ENCODE assay signal across 7 cellular contexts in the genomic region with DNA sequence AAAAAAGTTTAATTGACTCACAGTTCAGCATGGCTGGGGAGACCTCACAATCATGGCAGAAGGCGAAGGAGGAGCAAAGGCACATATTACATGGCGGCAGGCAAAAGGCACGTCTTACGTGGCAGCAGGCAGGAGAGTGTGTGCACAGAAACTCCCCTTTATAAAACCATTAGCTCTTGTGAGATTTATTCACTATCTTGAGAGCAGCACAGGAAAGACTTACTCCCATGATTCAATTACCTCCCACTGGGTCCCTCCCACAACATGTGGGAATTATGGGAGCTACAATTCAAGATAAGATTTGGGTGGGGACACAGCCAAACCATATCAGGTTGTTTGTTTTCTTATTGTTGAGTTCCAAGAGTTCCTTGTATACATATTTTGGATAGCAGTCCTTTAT. TPM values are rescaled to one million over a fixed set of nuclear protein-coding genes. Genes with fewer than 3 reads are reported as not detected.
DNase-seq lines count a peak whose midpoint lies in the region; FAIRE-seq and TF ChIP-seq lines count a peak whose summit lies in the region.
"Not testable (repeated sequence)": the region's sequence is repeated elsewhere in the genome, so short reads cannot be mapped to it uniquely, and the experiment has no call there.

No MANE protein-coding gene starts in this region.

- not testable (repeated sequence) for TF ChIP-seq CTCF in OCI-LY1 (IDR thresholded peaks at IDR 0.05; ENCODE audit: low read length); astrocyte (IDR thresholded peaks at IDR 0.05; ENCODE audit: insufficient read depth, low read depth, low read length); coronary artery (IDR thresholded peaks at IDR 0.05)

- peaks cover 19% of the 10 kb centered on the region; the same call in 1 of the 2 replicates for H3K36me3 ChIP-seq in ACC112 (ENCODE audit: insufficient read depth, low read length)
- H3K36me3 ChIP-seq in GM23248 (ENCODE audit: low read depth); OCI-LY1 (ENCODE audit: insufficient read depth, low read length); astrocyte (ENCODE audit: insufficient read depth, low read length); mesenchymal stem cell (ENCODE audit: control insufficient read depth in 1 of 2, insufficient read depth in 2 of 2, low read depth in 1 of 2, low read length in 2 of 2); trophoblast cell (ENCODE audit: control insufficient read depth in 1 of 2, insufficient read depth in 2 of 2, low read length in 2 of 2): not testable (repeated sequence)

- H3K27me3 ChIP-seq in ACC112 (ENCODE audit: insufficient read depth, low read length); GM23248 (replicated peaks; ENCODE audit: insufficient read depth); OCI-LY1 (ENCODE audit: insufficient read depth, low read length); astrocyte (ENCODE audit: insufficient read depth, low read length); mesenchymal stem cell (ENCODE audit: control insufficient read depth in 1 of 2, insufficient read depth in 1 of 2, low read length in 2 of 2); trophoblast cell (ENCODE audit: insufficient read depth, low read length): not testable (repeated sequence)

- H2AFZ ChIP-seq in ACC112 (ENCODE audit: low read length, unreplicated experiment); GM23248; OCI-LY1 (ENCODE audit: low read length); astrocyte (ENCODE audit: low read depth, low read length); mesenchymal stem cell (ENCODE audit: low read depth, low read length); trophoblast cell (ENCODE audit: insufficient read depth, low read length, poor library complexity): not testable (repeated sequence)

- H3K36me3 Mint-ChIP-seq in astrocyte (ENCODE audit: low read depth, unreplicated experiment), result peaks cover 17% of the 10 kb centered on the region

- peaks cover 13% of the 10 kb centered on the region for H3K9me3 Mint-ChIP-seq in astrocyte (ENCODE audit: unreplicated experiment)

- peaks cover 26% of the 10 kb centered on the region for H3F3A ChIP-seq in GM23248 (ENCODE audit: insufficient read depth)
- H3F3A ChIP-seq in OCI-LY1 (ENCODE audit: insufficient read depth, low read length), result not testable (repeated sequence)

- peak overlapping the region in 1 of 2 experiments; percentile 26 for H3K4ac ChIP-seq in mesenchymal stem cell (ENCODE audit: low read depth in 1 of 2, low read length in 2 of 2)
- peak overlapping the region; percentile 93 for H3K4ac ChIP-seq in trophoblast cell (ENCODE audit: low read depth, low read length)

- peaks cover 35% of the 10 kb centered on the region for H3K4me1 Mint-ChIP-seq in astrocyte (ENCODE audit: low read depth, unreplicated experiment)

- H4K20me1 ChIP-seq in GM23248 (ENCODE audit: insufficient read depth); OCI-LY1 (ENCODE audit: insufficient read depth, low read length); astrocyte (ENCODE audit: insufficient read depth, low read length): not testable (repeated sequence)

- H3K4me3 ChIP-seq in ACC112 (ENCODE audit: low read depth, low read length); GM23248; OCI-LY1 (ENCODE audit: low read depth, low read length, poor library complexity, severe bottlenecking); astrocyte (ENCODE audit: insufficient read depth, low read depth, low read length); coronary artery; mesenchymal stem cell (ENCODE audit: insufficient read depth in 1 of 2, low read depth in 1 of 2, low read length in 2 of 2); trophoblast cell (ENCODE audit: low read depth, low read length): not testable (repeated sequence)

- peak; percentile 62 for FAIRE-seq in astrocyte (lab: Jason Lieb, UNC)

- not testable (repeated sequence) for H2BK15ac ChIP-seq in mesenchymal stem cell (ENCODE audit: low read depth, poor library complexity, severe bottlenecking)

- peaks cover 13% of the 10 kb centered on the region for H3K79me1 ChIP-seq in mesenchymal stem cell (replicated peaks; ENCODE audit: low read length, poor library complexity, severe bottlenecking)
- H3K79me1 ChIP-seq in trophoblast cell (ENCODE audit: low read length), result peaks cover 23% of the 10 kb centered on the region

- H3K4me1 ChIP-seq in ACC112 (ENCODE audit: control insufficient read depth, insufficient read depth, low read length, unreplicated experiment) (peaks cover 11% of the 10 kb centered on the region), OCI-LY1 (ENCODE audit: insufficient read depth, low read length, severe bottlenecking) (peaks cover 30% of the 10 kb centered on the region), astrocyte (ENCODE audit: insufficient read depth, low read length) (peaks cover 11% of the 10 kb centered on the region)
- not testable (repeated sequence) for H3K4me1 ChIP-seq in GM23248 (ENCODE audit: insufficient read depth); mesenchymal stem cell (ENCODE audit: control insufficient read depth, insufficient read depth, low read depth, low read length); trophoblast cell (ENCODE audit: control insufficient read depth in 1 of 2, insufficient read depth in 2 of 2, low read length in 2 of 2)

- peak overlapping the region; percentile 16; the same call in 1 of the 2 replicates for H3K27ac ChIP-seq in ACC112 (ENCODE audit: low read depth, low read length)
- H3K27ac ChIP-seq in GM23248, result peak overlapping the region; percentile 58
- peak overlapping the region; percentile 48 for H3K27ac ChIP-seq in OCI-LY1 (ENCODE audit: low read depth, low read length, poor library complexity, severe bottlenecking)
- peak overlapping the region; percentile 13 for H3K27ac ChIP-seq in astrocyte (ENCODE audit: low read depth, low read length)
- H3K27ac ChIP-seq in coronary artery, result peak overlapping the region; percentile 43 to 63
- H3K27ac ChIP-seq in mesenchymal stem cell (ENCODE audit: low read length, poor library complexity, severe bottlenecking), result peak overlapping the region; percentile 86
- peak overlapping the region; percentile 81 for H3K27ac ChIP-seq in trophoblast cell (ENCODE audit: low read depth, low read length)

- not testable (repeated sequence) for H3K23ac ChIP-seq in mesenchymal stem cell (ENCODE audit: low read length in 2 of 2); trophoblast cell (ENCODE audit: low read length)

- H3K14ac ChIP-seq in mesenchymal stem cell (ENCODE audit: low read length in 2 of 2), result not testable (repeated sequence)
- H3K14ac ChIP-seq in trophoblast cell (ENCODE audit: low read length), result peak overlapping the region; percentile 97

- H2BK5ac ChIP-seq in mesenchymal stem cell (ENCODE audit: low read depth, low read length, poor library complexity, severe bottlenecking) (peak overlapping the region; percentile 31), trophoblast cell (ENCODE audit: low read depth, low read length, poor library complexity) (peak overlapping the region; percentile 99)

- not testable (repeated sequence) for H3K79me2 ChIP-seq in ACC112 (ENCODE audit: control insufficient read depth, insufficient read depth, low read length, unreplicated experiment); OCI-LY1 (ENCODE audit: insufficient read depth, low read length); astrocyte (ENCODE audit: insufficient read depth, low read length); trophoblast cell (ENCODE audit: control insufficient read depth, insufficient read depth, low read length, poor library complexity)
- peaks cover 13% of the 10 kb centered on the region for H3K79me2 ChIP-seq in GM23248 (ENCODE audit: insufficient read depth)

- H2BK120ac ChIP-seq in mesenchymal stem cell (ENCODE audit: low read depth, low read length), result not testable (repeated sequence)
- H2BK120ac ChIP-seq in trophoblast cell (ENCODE audit: insufficient read depth, low read length, poor library complexity), result peak overlapping the region; percentile 95

- H4K91ac ChIP-seq in mesenchymal stem cell (ENCODE audit: low read length), result not testable (repeated sequence)
- peak overlapping the region; percentile 99 for H4K91ac ChIP-seq in trophoblast cell (ENCODE audit: low read depth, low read length)

- H2BK12ac ChIP-seq in mesenchymal stem cell (ENCODE audit: low read length in 2 of 2), result peak overlapping the region in 1 of 2 experiments; percentile 28
- H2BK12ac ChIP-seq in trophoblast cell (ENCODE audit: low read length), result peak overlapping the region; percentile 98

- not testable (repeated sequence) for H3K27me3 Mint-ChIP-seq in astrocyte (ENCODE audit: low read depth, unreplicated experiment)

- in situ Hi-C loops in GM23248 (cut with MboI), result not testable (repeated sequence)

- peak overlapping the region; percentile 13 for H3K4me2 ChIP-seq in GM23248 (ENCODE audit: unreplicated experiment)
- not testable (repeated sequence) for H3K4me2 ChIP-seq in OCI-LY1 (ENCODE audit: low read length); mesenchymal stem cell (ENCODE audit: low read length, poor library complexity, severe bottlenecking); trophoblast cell (ENCODE audit: low read length)
- peak overlapping the region; percentile 35 for H3K4me2 ChIP-seq in astrocyte (ENCODE audit: low read length)

- H3K9ac ChIP-seq in GM23248; OCI-LY1 (ENCODE audit: low read length); astrocyte (ENCODE audit: low read length); mesenchymal stem cell (ENCODE audit: low read length); trophoblast cell (ENCODE audit: low read length): not testable (repeated sequence)

- H3K18ac ChIP-seq in mesenchymal stem cell (ENCODE audit: low read depth in 1 of 2, low read length in 2 of 2) (peak overlapping the region in 1 of 2 experiments; percentile 68), trophoblast cell (ENCODE audit: low read length) (peak overlapping the region; percentile 95)

- not testable (repeated sequence) for DNase-seq in GM23248; astrocyte (ENCODE audit: low read depth); coronary artery (ENCODE audit: low spot score); mesenchymal stem cell
- DNase-seq in trophoblast cell, result peak; percentile 69 to 77

- WGBS in GM23248 (ENCODE audit: low coverage in 1 of 2, low lambda C conversion rate in 2 of 2, missing lambda C conversion rate in 2 of 2), 2 experiments, result 98 to 100% methylated on average over 4 of the region's 4 CpGs
- WGBS in mesenchymal stem cell, result 97% methylated on average over 4 of the region's 4 CpGs
- no CpG with 5 or more reads among the region's 4 CpGs for WGBS in trophoblast cell (ENCODE audit: extremely low coverage, insufficient coverage, insufficient read length)

- H2AK5ac ChIP-seq in mesenchymal stem cell (ENCODE audit: low read length, severe bottlenecking), result peak overlapping the region; percentile 78
- not testable (repeated sequence) for H2AK5ac ChIP-seq in trophoblast cell (ENCODE audit: low read length)

- not testable (repeated sequence) for H4K8ac ChIP-seq in mesenchymal stem cell (ENCODE audit: low read length)
- H4K8ac ChIP-seq in trophoblast cell (ENCODE audit: low read depth, low read length), result peak overlapping the region; percentile 85

- H4K12ac ChIP-seq in trophoblast cell (ENCODE audit: low read depth, low read length), result peak overlapping the region; percentile 57

- not testable (repeated sequence) for H3K9me2 ChIP-seq in GM23248 (ENCODE audit: insufficient read depth); OCI-LY1 (ENCODE audit: low read depth, low read length)

- peak overlapping the region; percentile 95 for H3K27ac Mint-ChIP-seq in astrocyte (ENCODE audit: unreplicated experiment)

- peak overlapping the region; percentile 1 for H3K4me3 Mint-ChIP-seq in astrocyte (ENCODE audit: unreplicated experiment)

- H3K9me3 ChIP-seq in GM23248 (ENCODE audit: low read depth); OCI-LY1 (ENCODE audit: low read length); astrocyte (ENCODE audit: insufficient read depth, low read depth, low read length); mesenchymal stem cell (ENCODE audit: control insufficient read depth, low read length); trophoblast cell (ENCODE audit: insufficient read depth, low read depth, low read length): not testable (repeated sequence)

RNA-seq across cellular contexts. Expression of a gene that starts 34.3 kb away (rescaled TPM):
- total RNA-seq in GM23248 (2014; rRNA removed; shearing (Covaris generic)), result 5,235 and 7,382 TPM in 2 replicates
- 3,297 and 3,318 TPM in 2 replicates for polyA plus RNA-seq in GM23248 (2016; fragmentation: Nextera tagmentation; extraction: Ambion mirVana)
- 2,575 and 2,956 TPM in 2 replicates for total RNA-seq in astrocyte
- polyA plus RNA-seq in mesenchymal stem cell (2013, experiment 1 of 2), result 1,059 TPM
- polyA plus RNA-seq in mesenchymal stem cell (2013, experiment 2 of 2), result 1,073 TPM
- 787 and 808 TPM in 2 replicates for polyA plus RNA-seq in trophoblast cell (2013)

Comparison
In these comparisons a context has a peak if more than half of its experiments do, and no peak if none do; other contexts are left out.
1. H3K27ac ChIP-seq: peak in every context shown above with its lines; median percentile 86 in mesenchymal stem cell; 81 in trophoblast cell; 58 in GM23248; 53 in coronary artery; 48 in OCI-LY1; 16 in ACC112; 13 in astrocyte.